1 cellular context compared by ENCODE assay signal in genomic region chr12:111775205-111776193, GRCh38.
TF ChIP-seq lines count a peak whose summit lies in the region.

No MANE protein-coding gene starts in this region.

TF ChIP-seq in K562, 482 proteins besides CTCF, POLR2A, EP300 and RAD21 (continued from another document and continues in another):
- TF ChIP-seq HINFP (tag; conservative IDR thresholded peaks at IDR 0.05; ENCODE audit: low read depth) (no peak), ZBTB2 (IDR thresholded peaks at IDR 0.05) (0 out of 2 replicates have a peak, but pooled peaks have one; percentile 70), ZNF124 (CRISPR knock-in tag; IDR thresholded peaks at IDR 0.05) (no peak), SOX6 (IDR thresholded peaks at IDR 0.05) (0 out of 2 replicates have a peak, but pooled peaks have one; percentile 39), TRIM24 (IDR thresholded peaks at IDR 0.05) (no peak), GTF2F1 (IDR thresholded peaks at IDR 0.05; ENCODE audit: low read depth, low read length) (no peak), ZNF609 (CRISPR knock-in tag; IDR thresholded peaks at IDR 0.05; ENCODE audit: borderline replicate concordance) (no peak), ZNF699 (CRISPR knock-in tag; IDR thresholded peaks at IDR 0.05; ENCODE audit: insufficient replicate concordance) (no peak), HMBOX1 (IDR thresholded peaks at IDR 0.05) (peak; percentile 70), ZBTB11 (CRISPR knock-in tag; IDR thresholded peaks at IDR 0.05) (0 out of 6 replicates have a peak, but pooled peaks of 1 of the 3 experiments have one; percentile 47), ZFP91 (CRISPR knock-in tag; IDR thresholded peaks at IDR 0.05) (no peak), L3MBTL2 (IDR thresholded peaks at IDR 0.05) (peak; percentile 67; the same call in 1 of the 2 replicates), PML (IDR thresholded peaks at IDR 0.05; ENCODE audit: low read length) (no peak), POLR2AphosphoS5 (IDR thresholded peaks at IDR 0.05; ENCODE audit: control insufficient read depth, insufficient read depth, low read depth, low read length) (no peak), ILK (tag; IDR thresholded peaks at IDR 0.05; ENCODE audit: borderline replicate concordance, low read depth) (no peak), RERE (CRISPR knock-in tag; IDR thresholded peaks at IDR 0.05; ENCODE audit: borderline replicate concordance) (no peak), ZNF655 (CRISPR knock-in tag; IDR thresholded peaks at IDR 0.05) (no peak), E2F1 (CRISPR knock-in tag; IDR thresholded peaks at IDR 0.05) (peak; percentile 37; the same call in 1 of the 2 replicates), ZFPM2 (CRISPR knock-in tag; IDR thresholded peaks at IDR 0.05) (no peak), ZNF75A (CRISPR knock-in tag; IDR thresholded peaks at IDR 0.05) (no peak), POLR2B (IDR thresholded peaks at IDR 0.05; ENCODE audit: low read depth, partially characterized antibody) (peak; percentile 28), HBP1 (CRISPR knock-in tag; IDR thresholded peaks at IDR 0.05) (no peak), ESRRB (CRISPR knock-in tag; IDR thresholded peaks at IDR 0.05; ENCODE audit: borderline replicate concordance) (no peak)
